In the genomic region with DNA sequence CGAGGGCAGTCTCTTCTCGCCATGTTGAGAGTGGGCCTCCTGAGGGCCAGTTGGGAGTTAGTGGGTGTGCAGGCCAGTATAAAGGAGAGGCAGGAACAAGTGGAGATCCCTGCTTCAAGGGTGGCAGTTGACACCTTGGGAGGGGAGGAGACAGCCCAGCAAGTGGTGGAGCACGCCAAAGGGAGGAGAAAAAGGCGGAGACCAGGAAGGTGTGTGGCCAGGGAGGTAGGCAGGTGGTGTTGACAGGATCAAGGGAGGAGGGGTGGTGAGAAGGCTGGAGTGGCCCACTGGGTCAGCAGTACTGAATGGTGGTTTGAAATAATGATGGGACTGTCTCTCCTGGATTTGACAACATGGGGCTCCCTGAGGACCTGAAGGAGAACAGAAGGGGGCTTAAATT, we compare ENCODE assay signal across 21 cellular contexts. TPM values are rescaled to one million over a fixed set of nuclear protein-coding genes. Genes with fewer than 3 reads are reported as not detected.
"Had no signal": no experiment of that assay in that cellular context is flagged by ENCODE, and none has a peak within 500 bp of the region (broad histone marks: within the 10 kb centered on the region; RNA-seq: fewer than 3 reads in every experiment).

No MANE protein-coding gene starts in this region.

- H3K4me3 ChIP-seq: ascending aorta, body of pancreas, MG63, SJCRH30 had no signal

- ATAC-seq: activated CD4-positive, CD25-positive, alpha-beta regulatory T cell treated with anti-CD3 and anti-CD28 coated beads, Interleukin-2, amount 50 U/mL, for 24 hours; activated CD8-positive, alpha-beta T cell treated with anti-CD3 and anti-CD28 coated beads for 36 hours; body of pancreas; SK-N-SH treated with all-trans-retinoic acid at 6 μM for 48 hours had no signal

- H3K9me3 ChIP-seq: ascending aorta, body of pancreas, MG63, SJCRH30 had no signal

- H3K4me1 ChIP-seq: ascending aorta, SJCRH30 had no signal

- H3K36me3 ChIP-seq: ascending aorta, MG63, SJCRH30 had no signal

- DNase-seq: activated CD4-positive, alpha-beta T cell treated with anti-CD3 and anti-CD28 coated beads for 4 hours; activated CD8-positive, alpha-beta memory T cell treated with anti-CD3 and anti-CD28 coated beads, Interleukin-2, amount 50 U/mL, for 4 hours; activated CD8-positive, alpha-beta T cell treated with anti-CD3 and anti-CD28 coated beads for 36 hours; activated effector memory CD4-positive, alpha-beta T cell treated with Interleukin-2 at 50 U/mL for 16 hours; activated naive CD4-positive, alpha-beta T cell; activated T-cell treated with anti-CD3 and anti-CD28 coated beads, Interleukin-2, amount 50 U/mL, for 24 hours; central memory CD4-positive, alpha-beta T cell; MG63; NCI-H1105; NCI-H1436 treated with DMSO at 0.1 percent for 48 hours; NCI-H187; NCI-H2081 treated with DMSO at 0.1 percent for 48 hours; NCI-H446; NCI-H524; NCI-H748 treated with DMSO at 0.1 percent for 48 hours; Right ventricle myocardium superior; SJCRH30 had no signal

- H3K27ac ChIP-seq: ascending aorta, body of pancreas, SJCRH30 had no signal

- H3K27me3 ChIP-seq: ascending aorta, body of pancreas, MG63, SJCRH30 had no signal

RNA-seq across cellular contexts. Expression of gene ZNF185, which starts 32.6 kb away (rescaled TPM):
- total RNA-seq: ascending aorta had no signal
